In the genomic region with DNA sequence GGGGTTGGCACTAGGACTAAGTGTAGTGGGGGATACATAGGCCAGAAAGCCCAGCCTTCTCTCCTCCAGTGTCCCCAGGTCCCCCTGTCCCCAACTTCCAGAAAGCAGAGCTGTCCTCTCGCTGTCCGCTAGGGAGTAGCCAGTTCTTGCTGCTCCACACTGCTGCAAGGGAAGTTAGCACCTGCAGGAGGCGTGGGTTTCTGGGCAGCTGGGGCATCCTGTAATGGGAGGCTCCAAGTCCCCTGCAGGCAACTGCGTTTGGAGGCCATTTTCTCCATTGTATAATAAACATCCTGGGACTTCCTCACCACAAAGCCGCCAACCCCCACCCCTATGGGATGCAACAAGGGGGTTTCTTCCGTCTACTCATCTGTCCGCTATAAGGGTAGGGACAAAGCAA, we compare ENCODE assay signal across 10 cellular contexts. TPM values are rescaled to one million over a fixed set of nuclear protein-coding genes. Genes with fewer than 3 reads are reported as not detected.
A peak's percentile ranks its signal among the peaks of the same experiment; 100 is the strongest.
DNase-seq lines count a peak whose midpoint lies in the region; ATAC-seq and TF ChIP-seq lines count a peak whose summit lies in the region.
"Had no signal": no experiment of that assay in that cellular context is flagged by ENCODE, and none has a peak within 500 bp of the region (broad histone marks: within the 10 kb centered on the region; RNA-seq: fewer than 3 reads in every experiment).

No MANE protein-coding gene starts in this region.

- no peaks in the 10 kb centered on the region for H3K36me3 ChIP-seq in GM23248 (ENCODE audit: low read depth)
- H3K36me3 ChIP-seq in osteoblast (ENCODE audit: insufficient read depth, low read length) = no peaks in the 10 kb centered on the region
- no peaks in the 10 kb centered on the region for H3K36me3 ChIP-seq in Peyer's patch
- H3K36me3 ChIP-seq: heart right ventricle had no signal

- H3K27ac ChIP-seq in GM23248 (no peak overlapping the region), osteoblast (ENCODE audit: low read depth, low read length) (no peak overlapping the region), Peyer's patch (no peak overlapping the region)
- H3K27ac ChIP-seq: heart right ventricle had no signal

- no peaks in the 10 kb centered on the region for H3K79me2 ChIP-seq in GM23248 (ENCODE audit: insufficient read depth)
- H3K79me2 ChIP-seq in osteoblast (ENCODE audit: insufficient read depth, low read length) = no peaks in the 10 kb centered on the region

- H3K9me3 ChIP-seq in GM23248 (ENCODE audit: low read depth) (no peaks in the 10 kb centered on the region), osteoblast (ENCODE audit: low read depth, low read length) (no peaks in the 10 kb centered on the region), Peyer's patch (no peaks in the 10 kb centered on the region)
- H3K9me3 ChIP-seq: heart right ventricle had no signal

- H3K27me3 ChIP-seq in GM23248 (replicated peaks; ENCODE audit: insufficient read depth) = peaks cover 41% of the 10 kb centered on the region
- H3K27me3 ChIP-seq in osteoblast (ENCODE audit: insufficient read depth, low read length) = peaks cover 48% of the 10 kb centered on the region
- H3K27me3 ChIP-seq in Peyer's patch = peaks cover 0 to 18% of the 10 kb centered on the region in 2 donors

- in situ Hi-C loops in GM23248 (cut with MboI) = no loop called here

- H4K20me1 ChIP-seq in GM23248 (ENCODE audit: insufficient read depth) = no peaks in the 10 kb centered on the region
- no peaks in the 10 kb centered on the region for H4K20me1 ChIP-seq in osteoblast (ENCODE audit: insufficient read depth, low read length)

- H3K4me2 ChIP-seq in GM23248 (ENCODE audit: unreplicated experiment) (no peak overlapping the region), osteoblast (ENCODE audit: insufficient read depth, low read length) (no peak overlapping the region)

- H3K9ac ChIP-seq in GM23248 = no peak overlapping the region

- H3K4me3 ChIP-seq in GM23248 (no peak overlapping the region), osteoblast (ENCODE audit: insufficient read depth, low read length) (no peak overlapping the region), Peyer's patch (no peak overlapping the region)

- H2AFZ ChIP-seq in GM23248 (no peak overlapping the region), osteoblast (ENCODE audit: low read length) (no peak overlapping the region)

- H3K9me2 ChIP-seq in GM23248 (ENCODE audit: insufficient read depth) = no peaks in the 10 kb centered on the region

- no peak for TF ChIP-seq POLR2A in Peyer's patch (IDR thresholded peaks at IDR 0.05)

- no peaks in the 10 kb centered on the region for H3K4me1 ChIP-seq in GM23248 (ENCODE audit: insufficient read depth)
- H3K4me1 ChIP-seq in osteoblast (ENCODE audit: insufficient read depth, low read length) = peaks cover 4% of the 10 kb centered on the region
- peaks cover 0 to 20% (median 14%) of the 10 kb centered on the region in 4 donors for H3K4me1 ChIP-seq in Peyer's patch

- 60 to 66% methylated on average over 7 of the region's 7 CpGs for WGBS in GM23248 (ENCODE audit: low coverage in 1 of 2, low lambda C conversion rate in 2 of 2, missing lambda C conversion rate in 2 of 2), 2 experiments

- no peak for ATAC-seq in HG02870 (IDR thresholded peaks at IDR 0.05; ENCODE audit: unreplicated experiment)

- DNase-seq in GM23248 (peak; percentile 34), NCI-H2227 treated with DMSO at 0.1 percent for 48 hours (lab: John Stamatoyannopoulos, UW) (peak; percentile 88), dermis blood vessel endothelial cell (peak; percentile 67), osteoblast (ENCODE audit: insufficient read length, low spot score, missing footprints) (peak; percentile 56), OCI-M1 (lab: John Stamatoyannopoulos, UW) (no peak), Peyer's patch (no peak), Ammon's horn (ENCODE audit: low spot score) (no peak)
- DNase-seq: heart right ventricle had no signal

- TF ChIP-seq CTCF in osteoblast (IDR thresholded peaks at IDR 0.05; ENCODE audit: extremely low read depth, low read depth, low read length) = no peak
- TF ChIP-seq CTCF in Peyer's patch (IDR thresholded peaks at IDR 0.05) = peak in 3 of 6 experiments; percentile 15 to 25 (median 24)

- H3F3A ChIP-seq in GM23248 (ENCODE audit: insufficient read depth) = no peaks in the 10 kb centered on the region

RNA-seq across cellular contexts. Expression of a gene that starts 1.7 kb away (rescaled TPM):
- total RNA-seq in GM23248 (2014; rRNA removed; shearing (Covaris generic)) = not detected in 2 replicates
- polyA plus RNA-seq in GM23248 (2016; fragmentation: Nextera tagmentation; extraction: Ambion mirVana) = not detected in 2 replicates
- total RNA-seq in dermis blood vessel endothelial cell (0.09 TPM in 1 of 2 replicates, not detected in the other), osteoblast (not detected in 2 replicates), Peyer's patch (under 1 TPM in 1 of 4 donors, not detected in 3; 0.88 TPM)
- total RNA-seq: urinary bladder had no signal
- polyA plus RNA-seq: urinary bladder had no signal

RNA-seq across cellular contexts. Expression of a gene that starts 54.4 kb away (rescaled TPM):
- 47.9 and 48.1 TPM in 2 replicates for total RNA-seq in GM23248 (2014; rRNA removed; shearing (Covaris generic))
- 61.4 and 67.1 TPM in 2 replicates for polyA plus RNA-seq in GM23248 (2016; fragmentation: Nextera tagmentation; extraction: Ambion mirVana)
- total RNA-seq in dermis blood vessel endothelial cell (41.9 and 46.6 TPM in 2 replicates), osteoblast (43.9 and 44.9 TPM in 2 replicates), Peyer's patch (100 to 1,000 TPM in 3 of 4 donors, 10 to 100 TPM in 1; 77.6 to 148 (median 121) TPM)

Comparison
In these comparisons a context has a peak if more than half of its experiments do, and no peak if none do; other contexts are left out.
1. DNase-seq: peak in GM23248 (single experiment), NCI-H2227 treated with DMSO at 0.1 percent for 48 hours (single experiment), dermis blood vessel endothelial cell (single experiment) and osteoblast (single experiment); none in OCI-M1 (single experiment), Peyer's patch (0 of 3) and Ammon's horn (single experiment).